ENCODE assay signal across 8 cellular contexts in the genomic region with DNA sequence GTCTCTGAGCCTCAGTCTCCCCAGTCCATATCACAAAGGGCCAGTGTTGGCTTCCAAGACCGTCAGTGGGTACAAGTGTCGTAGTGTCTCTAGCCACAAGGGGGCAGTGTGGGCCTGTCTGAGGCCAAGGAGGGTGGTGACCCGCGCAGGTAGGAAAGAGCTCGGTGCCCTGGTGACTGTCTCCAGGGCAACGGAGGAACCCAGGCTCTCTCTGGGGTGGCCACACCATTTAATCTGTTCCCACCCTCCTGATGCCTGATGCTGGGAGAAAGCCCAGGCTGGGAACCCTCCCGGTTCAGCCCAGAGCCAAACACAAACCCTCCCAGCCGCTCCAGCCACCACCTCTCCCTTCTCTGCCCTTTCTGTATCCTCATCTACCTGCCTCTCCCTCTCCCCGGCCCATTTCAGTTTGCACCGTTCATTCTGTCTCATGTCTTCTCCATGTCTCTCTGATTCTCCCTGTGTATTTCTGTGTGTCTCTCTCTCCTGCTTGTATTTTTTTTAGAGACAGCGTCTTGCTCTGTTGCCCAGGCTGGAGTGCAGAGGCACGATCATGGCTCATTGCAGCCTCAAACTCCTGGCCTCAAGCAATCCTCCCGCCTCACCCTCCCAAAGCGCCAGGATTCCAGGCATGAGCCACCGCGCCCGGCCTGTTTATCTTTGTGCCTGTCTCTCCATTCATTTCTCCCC. TPM values are rescaled to one million over a fixed set of nuclear protein-coding genes. Genes with fewer than 3 reads are reported as not detected.
DNase-seq lines count a peak whose midpoint lies in the region; ATAC-seq and TF ChIP-seq lines count a peak whose summit lies in the region.

No MANE protein-coding gene starts in this region.

- H3K27me3 Mint-ChIP-seq in CD8-positive, alpha-beta memory T cell: peaks cover 42 to 73% of the 10 kb centered on the region in 2 donors
- H3K27me3 Mint-ChIP-seq in activated CD8-positive, alpha-beta T cell treated with anti-CD3 and anti-CD28 coated beads for 36 hours: peaks cover 41% of the 10 kb centered on the region
- peaks cover 40% of the 10 kb centered on the region for H3K27me3 Mint-ChIP-seq in memory B cell

- no peak overlapping the region for H3K27ac ChIP-seq in CD8-positive, alpha-beta memory T cell (ENCODE audit: low read depth, low read length)

- peaks cover 5% of the 10 kb centered on the region for H3K4me1 ChIP-seq in CD8-positive, alpha-beta memory T cell (ENCODE audit: insufficient read depth, low read length)

- H3K36me3 Mint-ChIP-seq in CD8-positive, alpha-beta memory T cell: no peaks in the 10 kb centered on the region
- no peaks in the 10 kb centered on the region for H3K36me3 Mint-ChIP-seq in activated CD8-positive, alpha-beta T cell treated with anti-CD3 and anti-CD28 coated beads for 36 hours (ENCODE audit: low read depth)
- H3K36me3 Mint-ChIP-seq in memory B cell: peaks cover 1% of the 10 kb centered on the region

- no peaks in the 10 kb centered on the region for H3K36me3 ChIP-seq in CD8-positive, alpha-beta memory T cell (ENCODE audit: insufficient read depth, low read length)

- H3K4me3 ChIP-seq in CD8-positive, alpha-beta memory T cell (ENCODE audit: low read length): no peak overlapping the region

- H3K27me3 ChIP-seq in CD8-positive, alpha-beta memory T cell (ENCODE audit: insufficient read depth, low read length, poor library complexity, severe bottlenecking): peaks cover 13% of the 10 kb centered on the region

- ATAC-seq in HG03280 (IDR thresholded peaks at IDR 0.05; ENCODE audit: unreplicated experiment) (peak; percentile 50), memory B cell (ENCODE audit: low read depth) (peak; percentile 88), GM21576 (IDR thresholded peaks at IDR 0.05; ENCODE audit: unreplicated experiment) (no peak)
- ATAC-seq in activated CD8-positive, alpha-beta T cell treated with anti-CD3 and anti-CD28 coated beads for 36 hours: peak; percentile 87

- H3K9me3 Mint-ChIP-seq in CD8-positive, alpha-beta memory T cell: no peaks in the 10 kb centered on the region
- H3K9me3 Mint-ChIP-seq in activated CD8-positive, alpha-beta T cell treated with anti-CD3 and anti-CD28 coated beads for 36 hours: no peaks in the 10 kb centered on the region
- H3K9me3 Mint-ChIP-seq in memory B cell: no peaks in the 10 kb centered on the region

- intact Hi-C loops in activated CD8-positive, alpha-beta T cell treated with anti-CD3 and anti-CD28 coated beads for 36 hours (cut with micrococcal nuclease): loop anchor here (2.0 to 10.0 kb wide), 3 partner anchors 48 to 262 kb away; a partner anchor contains a TSS

- H3K27ac Mint-ChIP-seq in CD8-positive, alpha-beta memory T cell: peak overlapping the region in 1 of 8 donors; percentile 65
- no peak overlapping the region for H3K27ac Mint-ChIP-seq in activated CD8-positive, alpha-beta T cell treated with anti-CD3 and anti-CD28 coated beads for 36 hours
- H3K27ac Mint-ChIP-seq in memory B cell: peak overlapping the region; percentile 39

- peak; percentile 68 to 86 (median 78) for DNase-seq in CD8-positive, alpha-beta memory T cell
- DNase-seq in NCI-H82 treated with DMSO at 0.1 percent for 48 hours (lab: John Stamatoyannopoulos, UW; ENCODE audit: unreplicated experiment) (peak; percentile 49), ecto neural progenitor cell (ENCODE audit: low spot score) (peak; percentile 91), memory B cell (ENCODE audit: low spot score in 2 of 2) (peak; percentile 83 to 86)
- peak; percentile 91 for DNase-seq in activated CD8-positive, alpha-beta T cell treated with anti-CD3 and anti-CD28 coated beads for 36 hours
- DNase-seq in stimulated activated CD8-positive, alpha-beta memory T cell treated with anti-CD3 and anti-CD28 coated beads, Interleukin-2, amount 100 ng/mL, for 1 hour (ENCODE audit: low read depth in 2 of 2): peak; percentile 73 to 75

- peak; percentile 88 for TF ChIP-seq CTCF in activated CD8-positive, alpha-beta T cell treated with anti-CD3 and anti-CD28 coated beads for 36 hours (IDR thresholded peaks at IDR 0.05)

- H3K4me1 Mint-ChIP-seq in CD8-positive, alpha-beta memory T cell: peaks cover 15 to 23% (median 20%) of the 10 kb centered on the region in 3 donors
- H3K4me1 Mint-ChIP-seq in activated CD8-positive, alpha-beta T cell treated with anti-CD3 and anti-CD28 coated beads for 36 hours (ENCODE audit: low read depth): peaks cover 26% of the 10 kb centered on the region
- H3K4me1 Mint-ChIP-seq in memory B cell: peaks cover 10% of the 10 kb centered on the region

- POLR2A ChIA-PET in CD8-positive, alpha-beta memory T cell (lab: Charles Lee): interaction anchor here (0.6 to 1.0 kb wide), 2 partner anchors 47 to 270 kb away, joined by 5 to 8 read pairs; a partner anchor contains a TSS
- POLR2A ChIA-PET in activated CD8-positive, alpha-beta T cell treated with anti-CD3 and anti-CD28 coated beads for 36 hours (lab: Charles Lee): interaction anchor here (1.1 to 1.5 kb wide), 2 partner anchors 161 to 172 kb away, joined by 3 to 4 read pairs; no protein-coding TSS in a partner anchor

- peak overlapping the region in 4 of 7 donors; percentile 0 to 76 (median 25) for H3K4me3 Mint-ChIP-seq in CD8-positive, alpha-beta memory T cell
- H3K4me3 Mint-ChIP-seq in activated CD8-positive, alpha-beta T cell treated with anti-CD3 and anti-CD28 coated beads for 36 hours: no peak overlapping the region
- peak overlapping the region; percentile 18 for H3K4me3 Mint-ChIP-seq in memory B cell

- H3K9me3 ChIP-seq in CD8-positive, alpha-beta memory T cell (ENCODE audit: low read length): no peaks in the 10 kb centered on the region

- CTCF ChIA-PET in CD8-positive, alpha-beta memory T cell (lab: Charles Lee): interaction anchor here (0.6 to 9.7 kb wide), 28 partner anchors 9 to 311 kb away, joined by 3 to 179 read pairs (median 5); a partner anchor contains a TSS
- CTCF ChIA-PET in activated CD8-positive, alpha-beta T cell treated with anti-CD3 and anti-CD28 coated beads for 36 hours (lab: Charles Lee): interaction anchor here (0.6 to 6.1 kb wide), 39 partner anchors 9 to 309 kb away, joined by 3 to 91 read pairs (median 5); a partner anchor contains a TSS

RNA-seq across cellular contexts. Expression of a gene that starts 17.5 kb away (rescaled TPM):
- total RNA-seq in CD8-positive, alpha-beta memory T cell: not detected
- not detected for polyA plus RNA-seq in CD8-positive, alpha-beta memory T cell
- not detected for total RNA-seq in activated CD8-positive, alpha-beta T cell treated with anti-CD3 and anti-CD28 coated beads for 36 hours

RNA-seq across cellular contexts. Expression of a gene that starts 34.8 kb away (rescaled TPM):
- not detected for total RNA-seq in CD8-positive, alpha-beta memory T cell
- polyA plus RNA-seq in CD8-positive, alpha-beta memory T cell: not detected
- under 1 TPM; 0.18 to 0.43 TPM for total RNA-seq in activated CD8-positive, alpha-beta T cell treated with anti-CD3 and anti-CD28 coated beads for 36 hours

RNA-seq across cellular contexts. Expression of a gene that starts 47.2 kb away (rescaled TPM):
- total RNA-seq in CD8-positive, alpha-beta memory T cell: 10 to 100 TPM; 10.8 to 12.4 TPM
- polyA plus RNA-seq in CD8-positive, alpha-beta memory T cell: 5.9 TPM
- total RNA-seq in activated CD8-positive, alpha-beta T cell treated with anti-CD3 and anti-CD28 coated beads for 36 hours: 10 to 100 TPM; 10.4 to 11.0 TPM
